Comparison of ENCODE assay signal across 8 cellular contexts in genomic region chr10:125823663-125824251, GRCh38. TPM values are rescaled to one million over a fixed set of nuclear protein-coding genes. Genes with fewer than 3 reads are reported as not detected.
DNase-seq lines count a peak whose midpoint lies in the region; ATAC-seq and TF ChIP-seq lines count a peak whose summit lies in the region.

No MANE protein-coding gene starts in this region.

- peak overlapping the region; percentile 68; the same call in 1 of the 2 replicates for H2AK5ac ChIP-seq in IMR-90 (ENCODE audit: low read depth, low read length)

- no peak for TF ChIP-seq RAD21 in IMR-90 (IDR thresholded peaks at IDR 0.05; ENCODE audit: low read length)

- ATAC-seq in IMR-90 (ENCODE audit: low read depth) (peak; percentile 2; the same call in 1 of the 2 replicates), right lobe of liver (peak in 1 of 4 donors; percentile 4), aorta (ENCODE audit: low FRiP score) (no peak), HG02798 (IDR thresholded peaks at IDR 0.05; ENCODE audit: poor library complexity, unreplicated experiment) (no peak)

- peaks cover 13% of the 10 kb centered on the region; the same call in 1 of the 2 replicates for H4K20me1 ChIP-seq in IMR-90 (ENCODE audit: insufficient read depth, low read length)

- H3K27ac ChIP-seq in IMR-90 (ENCODE audit: insufficient read depth, low read length): peak overlapping the region; percentile 86
- peak overlapping the region; percentile 79 to 81 for H3K27ac ChIP-seq in ascending aorta
- H3K27ac ChIP-seq in right lobe of liver: peak overlapping the region; percentile 89 to 97 (median 94)
- H3K27ac ChIP-seq in aorta (ENCODE audit: low read depth in 1 of 2, low read length in 2 of 2): no peak overlapping the region

- BruUV-seq in IMR-90 (replicated peaks; lab: Mats Ljungman, UMichigan): no TSS peak

- no peak overlapping the region for H2BK20ac ChIP-seq in IMR-90 (ENCODE audit: low read depth, low read length)

- peak overlapping the region; percentile 100; the same call in 1 of the 2 replicates for H2BK120ac ChIP-seq in IMR-90 (ENCODE audit: low read depth, low read length)

- H2BK15ac ChIP-seq in IMR-90 (ENCODE audit: low read depth, low read length): no peak overlapping the region; the same call in 2 of the 3 replicates

- intact Hi-C loops in IMR-90 (cut with micrococcal nuclease): no loop called here
- intact Hi-C loops in ascending aorta (cut with DNase I): loop anchor here (2.0 kb wide), 3 partner anchors 73 to 1405 kb away; partner anchors contain the start of genes EDRF1, FANK1 and OAT
- intact Hi-C loops in right lobe of liver (cut with DNase I): no loop called here
- intact Hi-C loops in aorta (cut with DNase I): loop anchor here (5.0 to 10.0 kb wide), 3 partner anchors 74 to 101 kb away; partner anchors contain the start of gene FANK1 (in 1 of the 2)

- dilution Hi-C loops in IMR-90 (cut with HindIII; ENCODE audit: low sequenced_read_pairs, unreplicated experiment): no loop called here

- H3K4ac ChIP-seq in IMR-90 (ENCODE audit: low read depth, low read length): peak overlapping the region; percentile 90

- H4K8ac ChIP-seq in IMR-90 (ENCODE audit: low read depth in 2 of 2, low read length in 2 of 2): peak overlapping the region; percentile 75 to 100

- peak overlapping the region; percentile 35 for H3K4me2 ChIP-seq in IMR-90 (ENCODE audit: low read depth, low read length)

- peak overlapping the region; percentile 99 for H2AFZ ChIP-seq in IMR-90 (replicated peaks; ENCODE audit: low read length, poor library complexity)

- no peak overlapping the region for H3K18ac ChIP-seq in IMR-90 (ENCODE audit: low read depth, low read length)

- H3K9me3 ChIP-seq in IMR-90 (ENCODE audit: control insufficient read depth, insufficient read depth, low read length) (no peaks in the 10 kb centered on the region), ascending aorta (no peaks in the 10 kb centered on the region), right lobe of liver (no peaks in the 10 kb centered on the region), aorta (ENCODE audit: control insufficient read depth, low read length) (no peaks in the 10 kb centered on the region)

- in situ Hi-C loops in IMR-90 (cut with MboI; ENCODE audit: low sequenced_read_pairs): no loop called here

- H4K91ac ChIP-seq in IMR-90 (ENCODE audit: insufficient read depth, low read depth, low read length): peak overlapping the region; percentile 89

- peak overlapping the region; percentile 94 for H2AK9ac ChIP-seq in IMR-90 (replicated peaks; ENCODE audit: low read depth, low read length, poor library complexity)

- H3K56ac ChIP-seq in IMR-90 (ENCODE audit: extremely low read depth, insufficient read depth, low read length): peak overlapping the region; percentile 92

- peak overlapping the region; percentile 77 for H3K4me3 ChIP-seq in IMR-90 (ENCODE audit: insufficient read depth, low read depth, low read length)
- peak overlapping the region; percentile 76 to 81 for H3K4me3 ChIP-seq in ascending aorta
- peak overlapping the region; percentile 80 to 99 (median 98) for H3K4me3 ChIP-seq in right lobe of liver
- peak overlapping the region; percentile 63 to 91 for H3K4me3 ChIP-seq in aorta (ENCODE audit: low read length in 2 of 2)

- H3K27me3 ChIP-seq in IMR-90 (ENCODE audit: control insufficient read depth, insufficient read depth, low read length) (no peaks in the 10 kb centered on the region), ascending aorta (no peaks in the 10 kb centered on the region), right lobe of liver (no peaks in the 10 kb centered on the region), aorta (ENCODE audit: control insufficient read depth in 1 of 2, insufficient read depth in 2 of 2, low read length in 1 of 2) (no peaks in the 10 kb centered on the region)

- TF ChIP-seq POLR2A in IMR-90 (IDR thresholded peaks at IDR 0.05; ENCODE audit: low read depth, low read length) (no peak), right lobe of liver (IDR thresholded peaks at IDR 0.05) (no peak)

- peak overlapping the region; percentile 98 for H3K14ac ChIP-seq in IMR-90 (replicated peaks; ENCODE audit: low read depth, low read length)

- H3K4me1 ChIP-seq in IMR-90 (ENCODE audit: control insufficient read depth, insufficient read depth, low read length) (peaks cover 6% of the 10 kb centered on the region; the same call in 1 of the 2 replicates), ascending aorta (peaks cover 9 to 19% of the 10 kb centered on the region in 2 donors), right lobe of liver (peaks cover 0 to 36% (median 15%) of the 10 kb centered on the region in 4 donors), aorta (ENCODE audit: control insufficient read depth in 1 of 2, insufficient read depth in 2 of 2, low read length in 2 of 2) (peaks cover 3 to 16% of the 10 kb centered on the region in 2 donors)

- POLR2A ChIA-PET in IMR-90 (lab: Charles Lee; ENCODE audit: unreplicated experiment): no interaction called here

- TF ChIP-seq CTCF in IMR-90 (conservative IDR thresholded peaks at IDR 0.05; ENCODE audit: low read depth, low read length) (no peak), ascending aorta (IDR thresholded peaks at IDR 0.05) (no peak), right lobe of liver (IDR thresholded peaks at IDR 0.05) (no peak)

- 0% methylated on average over 3 of the region's 20 CpGs; no CpG with 5 or more reads in 1 of the 2 experiments for WGBS in IMR-90 (ENCODE audit: extremely low coverage in 2 of 2, insufficient read length in 1 of 2), 2 experiments
- WGBS in right lobe of liver (ENCODE audit: insufficient coverage, low coverage, low lambda C conversion rate, missing lambda C conversion rate): 0% methylated on average over 15 of the region's 20 CpGs
- WGBS in aorta, 2 donors: 0 to 1% methylated on average over 20 of the region's 20 CpGs

- peak overlapping the region; percentile 92 for H3K23ac ChIP-seq in IMR-90 (ENCODE audit: low read depth, low read length)

- peaks cover 10% of the 10 kb centered on the region for H3K36me3 ChIP-seq in IMR-90 (ENCODE audit: control insufficient read depth, insufficient read depth, low read length)
- H3K36me3 ChIP-seq in ascending aorta: peaks cover 12 to 19% of the 10 kb centered on the region in 2 donors
- peaks cover 0 to 23% (median 5%) of the 10 kb centered on the region in 4 donors for H3K36me3 ChIP-seq in right lobe of liver
- H3K36me3 ChIP-seq in aorta (ENCODE audit: control insufficient read depth in 1 of 2, insufficient read depth in 2 of 2, low read length in 1 of 2): peaks cover 0 to 7% of the 10 kb centered on the region in 2 donors

- H3K79me1 ChIP-seq in IMR-90 (ENCODE audit: low read depth in 1 of 2, low read length in 2 of 2): peaks cover 27 to 49% of the 10 kb centered on the region in 2 experiments

- CTCF ChIA-PET in IMR-90 (lab: Yijun Ruan, JAX): no interaction called here

- no peaks in the 10 kb centered on the region for H3K9me1 ChIP-seq in IMR-90 (ENCODE audit: insufficient read depth, low read length)

- H4K5ac ChIP-seq in IMR-90 (ENCODE audit: low read depth, low read length): peak overlapping the region; percentile 66

- peak overlapping the region; percentile 86 for H3K9ac ChIP-seq in IMR-90 (ENCODE audit: low read depth, low read length)

- peak in 2 of 3 experiments; percentile 12 to 23 for DNase-seq in NCI-H1417 (lab: John Stamatoyannopoulos, UW)
- DNase-seq in NCI-H1417 treated with DMSO at 0.1 percent for 48 hours (lab: John Stamatoyannopoulos, UW): no peak
- DNase-seq in IMR-90: peak; percentile 1
- DNase-seq in ascending aorta (ENCODE audit: low spot score in 2 of 2): no peak
- DNase-seq in right lobe of liver: no peak
- no peak for DNase-seq in aorta
- DNase-seq in SW 1271 (lab: John Stamatoyannopoulos, UW): no peak

- peak overlapping the region; percentile 99 for H2BK5ac ChIP-seq in IMR-90 (ENCODE audit: low read depth, low read length, poor library complexity, severe bottlenecking)

TF ChIP-seq in IMR-90, 13 proteins besides CTCF, POLR2A, EP300 and RAD21:
- TF ChIP-seq MAZ (IDR thresholded peaks at IDR 0.05; ENCODE audit: borderline replicate concordance, low read depth, low read length): no peak
- no peak for TF ChIP-seq NFE2L2 (IDR thresholded peaks at IDR 0.05; ENCODE audit: low read depth, low read length)
TF ChIP-seq in IMR-90: peak in this region for 0.

RNA-seq across cellular contexts. Expression of gene BCCIP, which starts 0.4 kb away (rescaled TPM):
- total RNA-seq in IMR-90 (2012; rRNA removed): 31.9 and 65.8 TPM in 2 replicates
- polyA plus RNA-seq in IMR-90 (2012; rRNA removed): 42.4 and 49.2 TPM in 2 replicates
- 5.4 and 9.3 TPM in 2 replicates for polyA plus RNA-seq in IMR-90 (2012; cell fraction: cytosol; rRNA removed)
- polyA plus RNA-seq in IMR-90 (2012; cell fraction: nucleus; rRNA removed; ENCODE audit: low replicate concordance): 3.4 and 15.5 TPM in 2 replicates
- 4.7 TPM for total RNA-seq in ascending aorta
- total RNA-seq in right lobe of liver: 10 to 100 TPM; 25.9 to 43.3 (median 29.6) TPM
- total RNA-seq in aorta: 10 to 100 TPM; 30.5 to 36.1 TPM
- 10 to 100 TPM; 40.7 to 55.0 TPM for polyA plus RNA-seq in aorta

RNA-seq across cellular contexts. Expression of gene UROS, which starts 0.7 kb away (rescaled TPM):
- 56.5 and 63.6 TPM in 2 replicates for total RNA-seq in IMR-90 (2012; rRNA removed)
- polyA plus RNA-seq in IMR-90 (2012; rRNA removed): 48.7 and 50.4 TPM in 2 replicates
- polyA plus RNA-seq in IMR-90 (2012; cell fraction: cytosol; rRNA removed): 46.6 and 47.3 TPM in 2 replicates
- polyA plus RNA-seq in IMR-90 (2012; cell fraction: nucleus; rRNA removed; ENCODE audit: low replicate concordance): 48.8 and 50.3 TPM in 2 replicates
- total RNA-seq in ascending aorta: 38.1 TPM
- 10 to 100 TPM; 23.5 to 52.5 (median 28.3) TPM for total RNA-seq in right lobe of liver
- total RNA-seq in aorta: 10 to 100 TPM; 23.2 to 29.9 TPM
- 10 to 100 TPM; 32.9 to 39.1 TPM for polyA plus RNA-seq in aorta

RNA-seq across cellular contexts. Expression of gene MMP21, which starts 48.1 kb away (rescaled TPM):
- not detected in 2 replicates for total RNA-seq in IMR-90 (2012; rRNA removed)
- not detected in 2 replicates for polyA plus RNA-seq in IMR-90 (2012; rRNA removed)
- 0.03 TPM in 1 of 2 replicates, not detected in the other for polyA plus RNA-seq in IMR-90 (2012; cell fraction: cytosol; rRNA removed)
- polyA plus RNA-seq in IMR-90 (2012; cell fraction: nucleus; rRNA removed; ENCODE audit: low replicate concordance): 0.08 and 0.17 TPM in 2 replicates
- total RNA-seq in ascending aorta: not detected
- total RNA-seq in right lobe of liver: under 1 TPM in 5 of 6 experiments, not detected in 1; 0.10 to 0.25 (median 0.14) TPM
- under 1 TPM; 0.16 to 0.33 TPM for total RNA-seq in aorta
- polyA plus RNA-seq in aorta: not detected

RNA-seq across cellular contexts. Expression of gene DHX32, which starts 57.3 kb away (rescaled TPM):
- total RNA-seq in IMR-90 (2012; rRNA removed) (27.8 and 35.0 TPM in 2 replicates), ascending aorta (27.4 TPM), right lobe of liver (10 to 100 TPM; 10.0 to 17.6 (median 14.1) TPM), aorta (10 to 100 TPM; 21.2 to 22.6 TPM)
- polyA plus RNA-seq in IMR-90 (2012; rRNA removed) (11.5 and 15.6 TPM in 2 replicates), aorta (10 to 100 TPM in 1 of 2 donors, 1 to 10 TPM in 1; 9.5 to 10.7 TPM)
- 4.6 and 5.6 TPM in 2 replicates for polyA plus RNA-seq in IMR-90 (2012; cell fraction: cytosol; rRNA removed)
- 4.2 and 27.9 TPM in 2 replicates for polyA plus RNA-seq in IMR-90 (2012; cell fraction: nucleus; rRNA removed; ENCODE audit: low replicate concordance)

Comparison
In these comparisons a context has a peak if more than half of its experiments do, and no peak if none do; other contexts are left out.
1. DNase-seq: peak in NCI-H1417 (2 of 3) and IMR-90 (single experiment); none in NCI-H1417 treated with DMSO at 0.1 percent for 48 hours (single experiment), ascending aorta (0 of 2), right lobe of liver (0 of 3), aorta (0 of 2) and SW 1271 (0 of 2).
2. H3K27ac ChIP-seq: peak in IMR-90 (single experiment), ascending aorta (2 of 2) and right lobe of liver (3 of 3); none in aorta (0 of 2).
3. intact Hi-C loops: an anchor here in ascending aorta (2.0 kb wide) and aorta (5.0 to 10.0 kb wide); none called in IMR-90 and right lobe of liver.
4. Peak in every context shown above with its lines, with median percentiles within 50 percentile points of each other: H3K4me3 ChIP-seq.